In the genomic region with DNA sequence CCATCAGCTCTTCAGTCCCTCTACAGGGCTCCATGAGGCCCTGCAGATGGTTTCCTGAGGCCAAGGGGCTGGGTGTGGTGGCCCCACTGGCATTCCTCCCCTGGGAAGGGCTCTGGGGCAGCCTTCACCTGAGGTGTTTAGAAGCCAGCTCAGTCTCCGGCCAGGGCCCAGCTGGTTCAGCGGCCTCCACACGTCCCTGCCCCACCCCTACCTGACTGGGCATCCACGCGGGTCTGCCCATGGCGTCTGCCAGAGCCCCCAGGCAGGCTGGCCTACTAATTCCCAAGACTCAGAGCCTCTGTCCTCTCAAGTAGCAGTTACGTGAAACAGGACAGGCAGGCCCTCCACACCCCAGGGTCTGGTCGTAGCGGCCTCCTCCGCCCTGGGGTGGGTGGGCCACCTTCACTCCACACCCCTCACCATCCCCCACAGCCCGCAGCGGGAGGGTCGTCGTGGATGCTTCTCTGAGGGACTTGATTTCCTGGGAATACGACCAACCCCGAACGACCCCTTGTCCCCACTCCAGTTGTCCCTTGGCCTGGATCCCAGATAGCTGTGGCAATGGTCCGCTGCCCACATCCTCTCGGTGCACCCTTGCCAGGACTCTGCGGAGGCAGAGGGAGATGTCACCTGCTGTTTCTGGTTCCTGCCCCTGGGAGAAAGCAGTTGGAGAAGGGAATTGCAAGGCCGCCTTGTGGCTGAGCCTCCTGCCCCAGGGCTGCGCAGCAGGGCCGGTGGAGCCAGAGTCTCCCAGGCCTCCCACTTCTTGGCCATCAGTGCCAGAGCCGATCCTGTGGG, we compare ENCODE assay signal across 3 cellular contexts.
TF ChIP-seq lines count a peak whose summit lies in the region.

No MANE protein-coding gene starts in this region.

TF ChIP-seq in SK-N-SH, 30 proteins besides CTCF, POLR2A, EP300 and RAD21 (continues in another document):
- TF ChIP-seq TCF12 (IDR thresholded peaks at IDR 0.05) = no peak
- no peak for TF ChIP-seq NFIC (IDR thresholded peaks at IDR 0.05; ENCODE audit: borderline replicate concordance)
- TF ChIP-seq FOXM1 (IDR thresholded peaks at IDR 0.05; ENCODE audit: low read depth) = no peak
- no peak for TF ChIP-seq GATA2 (CRISPR knock-in tag; IDR thresholded peaks at IDR 0.05)
- TF ChIP-seq CHD2 (IDR thresholded peaks at IDR 0.05; ENCODE audit: low read length, partially characterized antibody) = no peak
- TF ChIP-seq SMC3 (IDR thresholded peaks at IDR 0.05; ENCODE audit: low read depth, low read length) = no peak
- TF ChIP-seq, protein P1, sequence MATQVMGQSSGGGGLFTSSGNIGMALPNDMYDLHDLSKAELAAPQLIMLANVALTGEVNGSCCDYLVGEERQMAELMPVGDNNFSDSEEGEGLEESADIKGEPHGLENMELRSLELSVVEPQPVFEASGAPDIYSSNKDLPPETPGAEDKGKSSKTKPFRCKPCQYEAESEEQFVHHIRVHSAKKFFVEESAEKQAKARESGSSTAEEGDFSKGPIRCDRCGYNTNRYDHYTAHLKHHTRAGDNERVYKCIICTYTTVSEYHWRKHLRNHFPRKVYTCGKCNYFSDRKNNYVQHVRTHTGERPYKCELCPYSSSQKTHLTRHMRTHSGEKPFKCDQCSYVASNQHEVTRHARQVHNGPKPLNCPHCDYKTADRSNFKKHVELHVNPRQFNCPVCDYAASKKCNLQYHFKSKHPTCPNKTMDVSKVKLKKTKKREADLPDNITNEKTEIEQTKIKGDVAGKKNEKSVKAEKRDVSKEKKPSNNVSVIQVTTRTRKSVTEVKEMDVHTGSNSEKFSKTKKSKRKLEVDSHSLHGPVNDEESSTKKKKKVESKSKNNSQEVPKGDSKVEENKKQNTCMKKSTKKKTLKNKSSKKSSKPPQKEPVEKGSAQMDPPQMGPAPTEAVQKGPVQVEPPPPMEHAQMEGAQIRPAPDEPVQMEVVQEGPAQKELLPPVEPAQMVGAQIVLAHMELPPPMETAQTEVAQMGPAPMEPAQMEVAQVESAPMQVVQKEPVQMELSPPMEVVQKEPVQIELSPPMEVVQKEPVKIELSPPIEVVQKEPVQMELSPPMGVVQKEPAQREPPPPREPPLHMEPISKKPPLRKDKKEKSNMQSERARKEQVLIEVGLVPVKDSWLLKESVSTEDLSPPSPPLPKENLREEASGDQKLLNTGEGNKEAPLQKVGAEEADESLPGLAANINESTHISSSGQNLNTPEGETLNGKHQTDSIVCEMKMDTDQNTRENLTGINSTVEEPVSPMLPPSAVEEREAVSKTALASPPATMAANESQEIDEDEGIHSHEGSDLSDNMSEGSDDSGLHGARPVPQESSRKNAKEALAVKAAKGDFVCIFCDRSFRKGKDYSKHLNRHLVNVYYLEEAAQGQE (IDR thresholded peaks at IDR 0.05; ENCODE audit: low read depth, low read length) = no peak
- no peak for TF ChIP-seq MEF2A (IDR thresholded peaks at IDR 0.05; ENCODE audit: borderline replicate concordance, low read depth)
- TF ChIP-seq POLR2AphosphoS5 (IDR thresholded peaks at IDR 0.05; ENCODE audit: low read depth, low read length) = no peak
- no peak for TF ChIP-seq TAF1 (IDR thresholded peaks at IDR 0.05; ENCODE audit: borderline replicate concordance, low read depth, low read length)
- TF ChIP-seq RFX5 (IDR thresholded peaks at IDR 0.05; ENCODE audit: low read length) = no peak
- TF ChIP-seq MXI1 (IDR thresholded peaks at IDR 0.05; ENCODE audit: low read depth, low read length) = no peak
- no peak for TF ChIP-seq ELF1 (IDR thresholded peaks at IDR 0.05)
- no peak for TF ChIP-seq RCOR1 (IDR thresholded peaks at IDR 0.05; ENCODE audit: low read length)
- no peak for TF ChIP-seq IRF3 (IDR thresholded peaks at IDR 0.05; ENCODE audit: low read depth, low read length)
- no peak for TF ChIP-seq JUND (IDR thresholded peaks at IDR 0.05)
- no peak for TF ChIP-seq USF1 (IDR thresholded peaks at IDR 0.05; ENCODE audit: borderline replicate concordance, low read depth)

TF ChIP-seq in SK-N-SH treated with all-trans-retinoic acid at 6 μM for 48 hours, 23 proteins besides CTCF, POLR2A, EP300 and RAD21:
- TF ChIP-seq GLIS3 (CRISPR knock-in tag; IDR thresholded peaks at IDR 0.05) (no peak), ZFP30 (CRISPR knock-in tag; IDR thresholded peaks at IDR 0.05) (no peak), PPARA (CRISPR knock-in tag; IDR thresholded peaks at IDR 0.05; ENCODE audit: borderline replicate concordance) (no peak), BACH2 (CRISPR knock-in tag; IDR thresholded peaks at IDR 0.05; ENCODE audit: borderline replicate concordance) (no peak), ISL1 (CRISPR knock-in tag; IDR thresholded peaks at IDR 0.05) (no peak)
- TF ChIP-seq, protein P2, sequence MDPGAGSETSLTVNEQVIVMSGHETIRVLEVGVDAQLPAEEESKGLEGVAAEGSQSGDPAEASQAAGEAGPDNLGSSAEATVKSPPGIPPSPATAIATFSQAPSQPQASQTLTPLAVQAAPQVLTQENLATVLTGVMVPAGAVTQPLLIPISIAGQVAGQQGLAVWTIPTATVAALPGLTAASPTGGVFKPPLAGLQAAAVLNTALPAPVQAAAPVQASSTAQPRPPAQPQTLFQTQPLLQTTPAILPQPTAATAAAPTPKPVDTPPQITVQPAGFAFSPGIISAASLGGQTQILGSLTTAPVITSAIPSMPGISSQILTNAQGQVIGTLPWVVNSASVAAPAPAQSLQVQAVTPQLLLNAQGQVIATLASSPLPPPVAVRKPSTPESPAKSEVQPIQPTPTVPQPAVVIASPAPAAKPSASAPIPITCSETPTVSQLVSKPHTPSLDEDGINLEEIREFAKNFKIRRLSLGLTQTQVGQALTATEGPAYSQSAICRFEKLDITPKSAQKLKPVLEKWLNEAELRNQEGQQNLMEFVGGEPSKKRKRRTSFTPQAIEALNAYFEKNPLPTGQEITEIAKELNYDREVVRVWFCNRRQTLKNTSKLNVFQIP (CRISPR knock-in tag; IDR thresholded peaks at IDR 0.05; ENCODE audit: borderline replicate concordance, low read depth) = no peak

TF ChIP-seq in endothelial cell of umbilical vein, 7 proteins besides CTCF, POLR2A, EP300 and RAD21:
- peak; percentile 11 for TF ChIP-seq POLR2AphosphoS5 (IDR thresholded peaks at IDR 0.05; ENCODE audit: insufficient read depth, low read depth, low read length)
- TF ChIP-seq FOS (IDR thresholded peaks at IDR 0.05; ENCODE audit: borderline replicate concordance, insufficient read depth, low read length) = no peak
